Comparison of ENCODE assay signal across 26 cellular contexts in the genomic region with DNA sequence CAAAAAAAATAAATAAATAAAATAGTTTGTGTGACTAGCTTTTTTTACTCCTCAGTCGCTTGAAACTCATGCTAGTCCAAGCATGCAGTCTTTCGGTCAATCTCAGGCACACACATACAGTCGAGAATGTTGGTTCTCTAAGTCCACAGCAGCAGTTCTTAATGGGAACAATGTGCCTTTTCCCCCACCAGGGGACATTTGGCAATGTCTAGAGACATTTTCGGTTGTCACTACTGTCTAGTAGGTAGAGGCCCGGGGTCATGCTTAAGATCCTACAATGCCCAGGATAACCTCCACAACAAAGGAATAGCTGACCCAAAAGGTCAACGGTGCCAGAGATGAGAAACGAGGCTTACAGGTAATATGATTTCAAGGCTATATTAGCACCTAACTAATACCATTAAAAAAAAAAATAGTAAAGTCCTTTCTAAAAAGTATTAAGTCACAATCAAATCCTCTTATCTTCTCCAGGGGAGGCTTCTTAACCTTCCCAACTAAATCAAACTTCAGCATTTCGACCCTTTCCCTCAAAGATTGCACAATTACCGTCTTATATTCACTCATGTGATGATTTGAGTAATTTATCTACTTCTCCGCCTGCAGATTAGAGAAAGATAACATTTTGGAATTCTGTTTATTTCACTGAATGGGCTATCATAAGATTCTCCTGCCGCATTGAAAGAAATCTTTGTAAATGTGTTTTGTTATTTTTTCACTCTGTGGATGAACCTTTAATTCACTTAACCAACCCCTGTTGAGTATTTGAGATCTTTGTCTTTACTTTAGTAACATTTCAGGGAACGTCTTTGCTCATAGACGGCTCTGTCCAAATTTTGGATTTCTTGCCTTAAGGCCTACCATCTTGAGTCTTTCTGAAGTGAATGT. TPM values are rescaled to one million over a fixed set of nuclear protein-coding genes. Genes with fewer than 3 reads are reported as not detected.
DNase-seq lines count a peak whose midpoint lies in the region; ATAC-seq and TF ChIP-seq lines count a peak whose summit lies in the region.
"Had no signal": no experiment of that assay in that cellular context is flagged by ENCODE, and none has a peak within 500 bp of the region (broad histone marks: within the 10 kb centered on the region; RNA-seq: fewer than 3 reads in every experiment).

No MANE protein-coding gene starts in this region.

- intact Hi-C loops in testis (cut with DNase I; ENCODE audit: low total_unique reads), result no loop called here

- DNase-seq in GM23338 (ENCODE audit: low spot score) (peak; percentile 60), NCI-H69 (lab: John Stamatoyannopoulos, UW) (peak; percentile 19), chondrocyte (ENCODE audit: low spot score) (no peak), neural crest cell (ENCODE audit: low read depth, low spot score) (no peak), C1 segment of cervical spinal cord (lab: John Stamatoyannopoulos, UW) (no peak), testis (no peak)
- DNase-seq in stimulated activated naive CD8-positive, alpha-beta T cell treated with anti-CD3 and anti-CD28 coated beads, Interleukin-15, Interleukin-2, amounts not matched to agents 100 U/mL and 50 U/mL, for 24 hours, result no peak
- DNase-seq: activated CD4-positive, alpha-beta T cell treated with anti-CD3 and anti-CD28 coated beads, Interleukin-2, amount 10 ng/mL, durations not matched to agents 24 days and 14 days; activated naive CD8-positive, alpha-beta T cell treated with anti-CD3 and anti-CD28 coated beads, Interleukin-2, amount 10 ng/mL, durations not matched to agents 7 days and 5 days; CD8-positive, alpha-beta T cell; DMS79; GOT3; hippocampal formation; kidney glomerular epithelial cell; natural killer cell; NCI-H510A treated with DMSO at 0.1 percent for 48 hours; Right ventricle myocardium superior; stimulated activated CD4-positive, alpha-beta T cell treated with anti-CD3 and anti-CD28 coated beads, Interleukin-1b, Interleukin-23, amount 100 ng/mL, for 48 hours; T-helper 1 cell had no signal

- H3K79me2 ChIP-seq in GM23338 (replicated peaks; ENCODE audit: insufficient read depth), result no peaks in the 10 kb centered on the region

- 0 out of 2 replicates have a peak, but pooled peaks cover 4% of the 10 kb centered on the region for H3K9me2 ChIP-seq in GM23338 (ENCODE audit: insufficient read depth)

- WGBS in gastroesophageal sphincter (ENCODE audit: low coverage in 1 of 2), 2 donors, result 86 to 94% methylated on average over 8 to 12 of the region's 13 CpGs
- 87 to 90% methylated on average over 13 of the region's 13 CpGs for WGBS in testis, 2 donors

- peaks cover 27% of the 10 kb centered on the region for H3K4me1 Mint-ChIP-seq in GM23338
- H3K4me1 Mint-ChIP-seq in chondrocyte (ENCODE audit: low read depth), result no peaks in the 10 kb centered on the region
- peaks cover 5% of the 10 kb centered on the region for H3K4me1 Mint-ChIP-seq in neural crest cell
- H3K4me1 Mint-ChIP-seq: activated CD4-positive, alpha-beta T cell treated with anti-CD3 and anti-CD28 coated beads, Interleukin-2, amount 10 ng/mL, durations not matched to agents 24 days and 14 days; activated naive CD8-positive, alpha-beta T cell treated with anti-CD3 and anti-CD28 coated beads, Interleukin-2, amount 10 ng/mL, durations not matched to agents 7 days and 5 days; memory B cell; natural killer cell; stimulated activated memory B cell treated with anti-CD40 and anti-IgM and Interleukin-4, amounts not matched to agents 10 μg/mL and 1 μg/mL and 100 μg/mL, for 72 hours had no signal

- H3K9me3 Mint-ChIP-seq in GM23338 (no peaks in the 10 kb centered on the region), chondrocyte (ENCODE audit: low read depth) (no peaks in the 10 kb centered on the region), neural crest cell (no peaks in the 10 kb centered on the region)
- H3K9me3 Mint-ChIP-seq: activated CD4-positive, alpha-beta T cell treated with anti-CD3 and anti-CD28 coated beads, Interleukin-2, amount 10 ng/mL, durations not matched to agents 24 days and 14 days; activated naive CD8-positive, alpha-beta T cell treated with anti-CD3 and anti-CD28 coated beads, Interleukin-2, amount 10 ng/mL, durations not matched to agents 7 days and 5 days; activated T-helper 2 cell treated with anti-CD3 and anti-CD28 coated beads, Interferon-gamma antibody, Interleukin-2, Interleukin-4, amounts not matched to agents 10 μg/mL and 5 μg/mL and 100 μg/mL, durations not matched to agents 14 hours and 24 hours and 36 hours; CD8-positive, alpha-beta T cell; dendritic cell treated with granulocyte-macrophage colony-stimulating factor and Interleukin-4, amounts not matched to agents 40 ng/mL and 50 ng/mL, for 4 days; memory B cell; natural killer cell; stimulated activated memory B cell treated with anti-CD40 and anti-IgM and Interleukin-4, amounts not matched to agents 10 μg/mL and 1 μg/mL and 100 μg/mL, for 72 hours had no signal

- H3K36me3 Mint-ChIP-seq in GM23338 (ENCODE audit: low read depth) (no peaks in the 10 kb centered on the region), chondrocyte (ENCODE audit: low read depth) (no peaks in the 10 kb centered on the region), neural crest cell (ENCODE audit: low read depth) (no peaks in the 10 kb centered on the region)
- H3K36me3 Mint-ChIP-seq: activated naive CD8-positive, alpha-beta T cell treated with anti-CD3 and anti-CD28 coated beads, Interleukin-2, amount 10 ng/mL, durations not matched to agents 7 days and 5 days; CD8-positive, alpha-beta T cell; natural killer cell; stimulated activated memory B cell treated with anti-CD40 and anti-IgM and Interleukin-4, amounts not matched to agents 10 μg/mL and 1 μg/mL and 100 μg/mL, for 72 hours had no signal

- H3K27ac ChIP-seq in GM23338 (ENCODE audit: low read depth), result peak overlapping the region; percentile 45; the same call in 1 of the 2 replicates
- no peak overlapping the region for H3K27ac ChIP-seq in gastroesophageal sphincter
- no peak overlapping the region for H3K27ac ChIP-seq in testis
- H3K27ac ChIP-seq: prostate gland, tibial nerve had no signal

- H3K27me3 Mint-ChIP-seq in GM23338 (ENCODE audit: insufficient read depth, low read depth, poor library complexity), result peaks cover 2% of the 10 kb centered on the region
- H3K27me3 Mint-ChIP-seq in chondrocyte (ENCODE audit: low read depth), result no peaks in the 10 kb centered on the region
- no peaks in the 10 kb centered on the region for H3K27me3 Mint-ChIP-seq in neural crest cell (ENCODE audit: low read depth)

- H3K36me3 ChIP-seq in GM23338 (ENCODE audit: insufficient read depth) (no peaks in the 10 kb centered on the region), gastroesophageal sphincter (no peaks in the 10 kb centered on the region), testis (ENCODE audit: low read depth, missing control alignments) (no peaks in the 10 kb centered on the region)
- H3K36me3 ChIP-seq: prostate gland, tibial nerve had no signal

- H2AFZ ChIP-seq in GM23338, result no peak overlapping the region; the same call in 1 of the 2 replicates

- peak; percentile 74 for ATAC-seq in GM23338
- ATAC-seq in stimulated activated naive CD8-positive, alpha-beta T cell treated with anti-CD3 and anti-CD28 coated beads, Interleukin-15, Interleukin-2, amounts not matched to agents 100 U/mL and 50 U/mL, for 24 hours, result no peak
- ATAC-seq in gastroesophageal sphincter, result no peak
- ATAC-seq: CD8-positive, alpha-beta T cell; natural killer cell; stimulated activated memory B cell treated with anti-CD40 and anti-IgM and Interleukin-4, amounts not matched to agents 10 μg/mL and 1 μg/mL and 100 μg/mL, for 72 hours had no signal

- no peak for TF ChIP-seq EP300 in gastroesophageal sphincter (IDR thresholded peaks at IDR 0.05)

- TF ChIP-seq POLR2A in gastroesophageal sphincter (IDR thresholded peaks at IDR 0.05) (no peak), testis (IDR thresholded peaks at IDR 0.05) (no peak)

- no peaks in the 10 kb centered on the region for H4K20me1 ChIP-seq in GM23338 (replicated peaks; ENCODE audit: insufficient read depth)

- no peak overlapping the region for H3K4me3 Mint-ChIP-seq in GM23338
- no peak overlapping the region for H3K4me3 Mint-ChIP-seq in chondrocyte (ENCODE audit: unreplicated experiment)
- no peak overlapping the region for H3K4me3 Mint-ChIP-seq in neural crest cell
- H3K4me3 Mint-ChIP-seq: activated CD4-positive, alpha-beta T cell treated with anti-CD3 and anti-CD28 coated beads, Interleukin-2, amount 10 ng/mL, durations not matched to agents 24 days and 14 days; activated naive CD8-positive, alpha-beta T cell treated with anti-CD3 and anti-CD28 coated beads, Interleukin-2, amount 10 ng/mL, durations not matched to agents 7 days and 5 days; CD8-positive, alpha-beta T cell; dendritic cell treated with granulocyte-macrophage colony-stimulating factor and Interleukin-4, amounts not matched to agents 40 ng/mL and 50 ng/mL, for 4 days; memory B cell; natural killer cell; stimulated activated memory B cell treated with anti-CD40 and anti-IgM and Interleukin-4, amounts not matched to agents 10 μg/mL and 1 μg/mL and 100 μg/mL, for 72 hours had no signal

- H3K4me1 ChIP-seq in GM23338 (ENCODE audit: insufficient read depth) (peaks cover 25% of the 10 kb centered on the region), gastroesophageal sphincter (peaks cover 0 to 13% (median 0%) of the 10 kb centered on the region in 3 donors), testis (no peaks in the 10 kb centered on the region)
- H3K4me1 ChIP-seq: prostate gland, tibial nerve had no signal

- H3K27me3 ChIP-seq in GM23338 (ENCODE audit: insufficient read depth), result no peaks in the 10 kb centered on the region
- H3K27me3 ChIP-seq in gastroesophageal sphincter, result no peaks in the 10 kb centered on the region
- H3K27me3 ChIP-seq in testis, result no peaks in the 10 kb centered on the region
- H3K27me3 ChIP-seq: tibial nerve had no signal

- TF ChIP-seq CTCF in GM23338 (conservative IDR thresholded peaks at IDR 0.05; ENCODE audit: low read depth in 2 of 2) (peak; percentile 23 to 42; a peak in 3 of 4 replicates), chondrocyte (IDR thresholded peaks at IDR 0.05) (peak; percentile 41), neural crest cell (conservative IDR thresholded peaks at IDR 0.05) (peak; percentile 35), gastroesophageal sphincter (IDR thresholded peaks at IDR 0.05) (no peak), testis (IDR thresholded peaks at IDR 0.05) (no peak)

- H3K9me3 ChIP-seq in gastroesophageal sphincter, result no peaks in the 10 kb centered on the region
- no peaks in the 10 kb centered on the region for H3K9me3 ChIP-seq in testis
- H3K9me3 ChIP-seq: prostate gland, tibial nerve had no signal

- H3K4me3 ChIP-seq in GM23338 (no peak overlapping the region), gastroesophageal sphincter (no peak overlapping the region), testis (no peak overlapping the region)
- H3K4me3 ChIP-seq: prostate gland, tibial nerve had no signal

- H3K4me2 ChIP-seq in GM23338, result peak overlapping the region; percentile 53; the same call in 1 of the 2 replicates

- H3F3A ChIP-seq in GM23338 (replicated peaks; ENCODE audit: low read depth), result no peaks in the 10 kb centered on the region

- no peak overlapping the region; the same call in 1 of the 2 replicates for H3K27ac Mint-ChIP-seq in GM23338
- no peak overlapping the region for H3K27ac Mint-ChIP-seq in chondrocyte (ENCODE audit: unreplicated experiment)
- no peak overlapping the region for H3K27ac Mint-ChIP-seq in neural crest cell (ENCODE audit: unreplicated experiment)
- H3K27ac Mint-ChIP-seq: activated CD4-positive, alpha-beta T cell treated with anti-CD3 and anti-CD28 coated beads, Interleukin-2, amount 10 ng/mL, durations not matched to agents 24 days and 14 days; activated naive CD8-positive, alpha-beta T cell treated with anti-CD3 and anti-CD28 coated beads, Interleukin-2, amount 10 ng/mL, durations not matched to agents 7 days and 5 days; activated T-helper 2 cell treated with anti-CD3 and anti-CD28 coated beads, Interferon-gamma antibody, Interleukin-2, Interleukin-4, amounts not matched to agents 10 μg/mL and 5 μg/mL and 100 μg/mL, durations not matched to agents 14 hours and 24 hours and 36 hours; CD8-positive, alpha-beta T cell; dendritic cell treated with granulocyte-macrophage colony-stimulating factor and Interleukin-4, amounts not matched to agents 40 ng/mL and 50 ng/mL, for 4 days; memory B cell; natural killer cell; stimulated activated memory B cell treated with anti-CD40 and anti-IgM and Interleukin-4, amounts not matched to agents 10 μg/mL and 1 μg/mL and 100 μg/mL, for 72 hours had no signal

RNA-seq across cellular contexts. Expression of gene SALL4, which starts 8.1 kb away (rescaled TPM):
- total RNA-seq in GM23338 (2014; rRNA removed; shearing (Covaris generic)), result 218 and 227 TPM in 2 replicates
- polyA plus RNA-seq in GM23338 (2016; fragmentation: Nextera tagmentation; extraction: Ambion mirVana), result 122 and 123 TPM in 2 replicates
- total RNA-seq in chondrocyte, result 0.17 to 0.68 TPM (median 0.26 TPM) in 3 replicates
- total RNA-seq in neural crest cell, result 90.7 and 91.1 TPM in 2 replicates
- total RNA-seq in gastroesophageal sphincter, result not detected
- total RNA-seq in testis, result 10 to 100 TPM; 23.5 to 27.8 TPM
- 8.4 TPM for polyA plus RNA-seq in testis (ENCODE audit: insufficient read depth, low read depth, low replicate concordance)

RNA-seq across cellular contexts. Expression of gene ATP9A, which starts 42.2 kb away (rescaled TPM):
- 4.3 and 5.9 TPM in 2 replicates for total RNA-seq in GM23338 (2014; rRNA removed; shearing (Covaris generic))
- polyA plus RNA-seq in GM23338 (2016; fragmentation: Nextera tagmentation; extraction: Ambion mirVana), result 0.68 and 0.94 TPM in 2 replicates
- total RNA-seq in chondrocyte, result 43.1 to 49.6 TPM (median 43.4 TPM) in 3 replicates
- total RNA-seq in neural crest cell, result 38.9 and 39.0 TPM in 2 replicates
- total RNA-seq in gastroesophageal sphincter, result 10 to 100 TPM; 49.3 to 80.2 (median 57.7) TPM
- 100 to 1,000 TPM in 1 of 2 donors, 10 to 100 TPM in 1; 89.3 to 128 TPM for total RNA-seq in testis
- polyA plus RNA-seq in testis (ENCODE audit: insufficient read depth, low read depth, low replicate concordance), result 46.4 TPM

Comparison
In these comparisons a context has a peak if more than half of its experiments do, and no peak if none do; other contexts are left out.
1. DNase-seq: peak in GM23338 (single experiment) and NCI-H69 (single experiment); none in chondrocyte (single experiment), neural crest cell (single experiment), C1 segment of cervical spinal cord (0 of 14), stimulated activated naive CD8-positive, alpha-beta T cell treated with anti-CD3 and anti-CD28 coated beads, Interleukin-15, Interleukin-2, amounts not matched to agents 100 U/mL and 50 U/mL, for 24 hours (single experiment) and testis (single experiment).
2. CTCF ChIP-seq: peak in GM23338 (2 of 2), chondrocyte (single experiment) and neural crest cell (single experiment); none in gastroesophageal sphincter (0 of 4) and testis (0 of 3).
3. RNA of gene SALL4, which starts 8.1 kb away (total RNA-seq): 218 to 227 TPM in GM23338, 90.7 to 91.1 TPM in neural crest cell and 23.5 to 27.8 TPM in testis; 0.17 to 0.68 TPM in chondrocyte and not detected in gastroesophageal sphincter; every median in the first group is over 10 times any median in the second.